In genomic region chr3:160395297-160395696, GRCh38 we compare ENCODE assay signal across 2 cellular contexts.
TF ChIP-seq lines count a peak whose summit lies in the region.

No MANE protein-coding gene starts in this region.

TF ChIP-seq in HepG2, 621 proteins besides CTCF, POLR2A, EP300 and RAD21 (continues in another document):
- TF ChIP-seq DMTF1 (CRISPR knock-in tag; IDR thresholded peaks at IDR 0.05) (no peak), ZNF614 (CRISPR knock-in tag; IDR thresholded peaks at IDR 0.05; ENCODE audit: borderline replicate concordance) (no peak), ARID3A (IDR thresholded peaks at IDR 0.05; ENCODE audit: low read depth, low read length) (no peak), ZNF264 (CRISPR knock-in tag; IDR thresholded peaks at IDR 0.05) (no peak), ZNF143 (CRISPR knock-in tag; IDR thresholded peaks at IDR 0.05) (no peak), ZFP37 (CRISPR knock-in tag; IDR thresholded peaks at IDR 0.05; ENCODE audit: borderline replicate concordance) (no peak), AHDC1 (CRISPR knock-in tag; IDR thresholded peaks at IDR 0.05; ENCODE audit: borderline replicate concordance) (no peak), IRX3 (CRISPR knock-in tag; IDR thresholded peaks at IDR 0.05; ENCODE audit: borderline replicate concordance, low read depth) (no peak), ETS1 (CRISPR knock-in tag; IDR thresholded peaks at IDR 0.05) (no peak), ZNF891 (CRISPR knock-in tag; IDR thresholded peaks at IDR 0.05) (no peak), CHD4 (IDR thresholded peaks at IDR 0.05; ENCODE audit: borderline replicate concordance, low read length) (no peak), CBX5 (CRISPR knock-in tag; IDR thresholded peaks at IDR 0.05; ENCODE audit: borderline replicate concordance) (no peak), ONECUT2 (CRISPR knock-in tag; IDR thresholded peaks at IDR 0.05) (no peak), GMEB2 (CRISPR knock-in tag; IDR thresholded peaks at IDR 0.05; ENCODE audit: low read depth) (no peak)

TF ChIP-seq in HEK293T, 16 proteins besides CTCF, POLR2A, EP300 and RAD21:
- TF ChIP-seq SUZ12 (IDR thresholded peaks at IDR 0.05) (no peak), NFRKB (IDR thresholded peaks at IDR 0.05) (no peak), FOXM1 (IDR thresholded peaks at IDR 0.05; ENCODE audit: borderline replicate concordance) (no peak), HDGF (IDR thresholded peaks at IDR 0.05; ENCODE audit: borderline replicate concordance) (no peak), SP1 (IDR thresholded peaks at IDR 0.05) (no peak), L3MBTL2 (conservative IDR thresholded peaks at IDR 0.05) (no peak), LEF1 (IDR thresholded peaks at IDR 0.05; ENCODE audit: borderline replicate concordance) (no peak)
